In the genomic region with DNA sequence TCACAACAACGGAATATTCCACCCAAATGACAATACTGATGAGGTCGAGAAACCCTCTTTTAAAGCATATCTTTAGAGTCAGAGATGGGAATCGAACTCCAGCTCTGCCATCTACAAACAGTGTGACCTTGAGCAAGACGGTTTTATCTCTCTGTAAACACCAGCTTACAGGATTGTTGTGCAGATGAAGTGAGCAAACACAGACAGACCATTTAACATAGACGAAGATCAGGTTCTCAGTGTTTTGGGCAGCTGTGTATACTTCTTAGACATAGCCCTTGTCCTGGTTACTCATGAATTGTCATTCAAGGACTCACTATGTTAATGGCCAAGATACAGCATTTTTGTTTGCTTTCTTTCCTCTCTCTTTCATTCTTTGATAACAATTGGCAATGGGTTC, we compare ENCODE assay signal across 18 cellular contexts.
"Had no signal": no experiment of that assay in that cellular context is flagged by ENCODE, and none has a peak within 500 bp of the region (broad histone marks: within the 10 kb centered on the region; RNA-seq: fewer than 3 reads in every experiment).

No MANE protein-coding gene starts in this region.

- FAIRE-seq: endothelial cell of umbilical vein had no signal

- H3K27ac ChIP-seq: cardiac muscle cell, prostate gland, right lobe of liver, spleen had no signal

- H3K27me3 ChIP-seq: cardiac muscle cell, right lobe of liver, spleen had no signal

- H3K36me3 ChIP-seq: cardiac muscle cell, prostate gland, right lobe of liver, spleen had no signal

- H3K4me3 ChIP-seq: cardiac muscle cell, prostate gland, right lobe of liver, spleen had no signal

- H3K4me1 ChIP-seq: prostate gland, right lobe of liver, spleen had no signal

- ATAC-seq: activated T-helper 17 cell treated with anti-CD3 and anti-CD28 coated beads, Interleukin-2, amount 50 U/mL, for 72 hours; right lobe of liver; stimulated activated memory B cell treated with anti-CD40 and anti-IgM and Interleukin-4, amounts not matched to agents 10 μg/mL and 1 μg/mL and 100 μg/mL, for 72 hours had no signal

- DNase-seq: activated CD4-positive, alpha-beta T cell treated with anti-CD3 and anti-CD28 coated beads, Interleukin-2, amount 10 ng/mL, durations not matched to agents 7 days and 5 days; activated CD4-positive, CD25-positive, alpha-beta regulatory T cell; activated CD8-positive, alpha-beta memory T cell treated with anti-CD3 and anti-CD28 coated beads for 24 hours; activated naive CD4-positive, alpha-beta T cell treated with anti-CD3 and anti-CD28 coated beads for 36 hours; activated T-cell treated with anti-CD3 and anti-CD28 coated beads for 4 hours; foreskin melanocyte; head of caudate nucleus; kidney glomerular epithelial cell; mesendoderm; right lobe of liver; spleen; stimulated activated CD4-positive, alpha-beta T cell treated with anti-CD3 and anti-CD28 coated beads, Interleukin-1b, Interleukin-23, amount 100 ng/mL, for 48 hours; trophoblast cell had no signal

- H3K9me3 ChIP-seq: prostate gland, right lobe of liver had no signal
